Comparison of ENCODE assay signal across 1 cellular context in genomic region chrX:48711162-48711928, GRCh38.
A peak's percentile ranks its signal among the peaks of the same experiment; 100 is the strongest.
TF ChIP-seq lines count a peak whose summit lies in the region.

No MANE protein-coding gene starts in this region.

TF ChIP-seq in HepG2, 621 proteins besides CTCF, POLR2A, EP300 and RAD21 (continued from another document):
- TF ChIP-seq, protein P1, sequence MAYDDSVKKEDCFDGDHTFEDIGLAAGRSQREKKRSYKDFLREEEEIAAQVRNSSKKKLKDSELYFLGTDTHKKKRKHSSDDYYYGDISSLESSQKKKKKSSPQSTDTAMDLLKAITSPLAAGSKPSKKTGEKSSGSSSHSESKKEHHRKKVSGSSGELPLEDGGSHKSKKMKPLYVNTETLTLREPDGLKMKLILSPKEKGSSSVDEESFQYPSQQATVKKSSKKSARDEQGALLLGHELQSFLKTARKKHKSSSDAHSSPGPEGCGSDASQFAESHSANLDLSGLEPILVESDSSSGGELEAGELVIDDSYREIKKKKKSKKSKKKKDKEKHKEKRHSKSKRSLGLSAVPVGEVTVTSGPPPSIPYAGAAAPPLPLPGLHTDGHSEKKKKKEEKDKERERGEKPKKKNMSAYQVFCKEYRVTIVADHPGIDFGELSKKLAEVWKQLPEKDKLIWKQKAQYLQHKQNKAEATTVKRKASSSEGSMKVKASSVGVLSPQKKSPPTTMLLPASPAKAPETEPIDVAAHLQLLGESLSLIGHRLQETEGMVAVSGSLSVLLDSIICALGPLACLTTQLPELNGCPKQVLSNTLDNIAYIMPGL (CRISPR knock-in tag; IDR thresholded peaks at IDR 0.05; ENCODE audit: borderline replicate concordance in 1 of 2, low read depth in 1 of 2): 0 out of 4 replicates have a peak, but pooled peaks of 1 of the 2 experiments have one; percentile 2
- TF ChIP-seq GABPA (IDR thresholded peaks at IDR 0.05; ENCODE audit: low read depth, low read length): no peak
- no peak for TF ChIP-seq GABPA (CRISPR knock-in tag; IDR thresholded peaks at IDR 0.05; ENCODE audit: low read depth)
- no peak for TF ChIP-seq TAF1 (CRISPR knock-in tag; IDR thresholded peaks at IDR 0.05)
